In the genomic region with DNA sequence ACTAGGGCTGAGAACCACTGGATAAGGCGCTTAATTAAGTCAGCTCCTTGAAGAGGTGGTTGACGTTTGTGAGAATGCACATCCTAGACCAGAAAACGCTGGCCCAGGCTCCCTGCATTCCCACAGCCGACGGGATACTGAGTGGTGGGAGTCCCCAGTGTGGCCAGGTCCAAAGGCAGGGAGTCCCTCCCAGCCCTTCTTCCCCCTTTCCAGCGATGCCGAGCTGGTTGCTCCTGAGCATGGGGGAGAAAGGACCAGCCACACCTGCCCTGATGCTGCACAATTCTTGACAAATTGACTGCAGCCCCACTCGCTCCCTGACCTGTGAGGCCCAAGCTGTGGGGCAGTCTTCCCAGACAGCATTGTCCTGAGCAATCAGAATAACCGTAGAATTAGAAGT, we compare ENCODE assay signal across 7 cellular contexts.
"Had no signal": no experiment of that assay in that cellular context is flagged by ENCODE, and none has a peak within 500 bp of the region (broad histone marks: within the 10 kb centered on the region; RNA-seq: fewer than 3 reads in every experiment).

No MANE protein-coding gene starts in this region.

- H2AFZ ChIP-seq: GM23248 had no signal

- ATAC-seq: HCT116 had no signal

- H3K36me3 ChIP-seq: HAP-1 had no signal

- H3K4me3 ChIP-seq: GM23248, HAP-1, K562 had no signal

- H3K9ac ChIP-seq: GM23248 had no signal

- H3K9me3 ChIP-seq: HAP-1 had no signal

- H3K27ac ChIP-seq: GM23248 had no signal

- DNase-seq: GOT3, H7, IMR-90 had no signal
